2 cellular contexts compared by ENCODE assay signal in genomic region chr22:39518124-39518786, GRCh38.
TF ChIP-seq lines count a peak whose summit lies in the region.

No MANE protein-coding gene starts in this region.

TF ChIP-seq in A549, 52 proteins besides CTCF, POLR2A, EP300 and RAD21:
- no peak for TF ChIP-seq ATOH8 (CRISPR knock-in tag; IDR thresholded peaks at IDR 0.05; ENCODE audit: low read depth)
- TF ChIP-seq HOXB5 (CRISPR knock-in tag; IDR thresholded peaks at IDR 0.05): no peak
- no peak for TF ChIP-seq KDM5A (IDR thresholded peaks at IDR 0.05)
- no peak for TF ChIP-seq BCL3 (IDR thresholded peaks at IDR 0.05)
- TF ChIP-seq CEBPB (IDR thresholded peaks at IDR 0.05): no peak
- TF ChIP-seq SMC3 (IDR thresholded peaks at IDR 0.05): no peak
- TF ChIP-seq JUN (IDR thresholded peaks at IDR 0.05): no peak
- no peak for TF ChIP-seq TP53 (CRISPR knock-in tag; IDR thresholded peaks at IDR 0.05)
- no peak for TF ChIP-seq KDM1A (IDR thresholded peaks at IDR 0.05; ENCODE audit: low read depth)
- TF ChIP-seq HES2 (IDR thresholded peaks at IDR 0.05): no peak
- no peak for TF ChIP-seq FOSB (CRISPR knock-in tag; IDR thresholded peaks at IDR 0.05)
- TF ChIP-seq CBX8 (IDR thresholded peaks at IDR 0.05): no peak
- TF ChIP-seq FOXS1 (CRISPR knock-in tag; IDR thresholded peaks at IDR 0.05): no peak

TF ChIP-seq in HepG2, 621 proteins besides CTCF, POLR2A, EP300 and RAD21:
- no peak for TF ChIP-seq DZIP1 (CRISPR knock-in tag; IDR thresholded peaks at IDR 0.05)
- no peak for TF ChIP-seq ZFP1 (CRISPR knock-in tag; IDR thresholded peaks at IDR 0.05)
- TF ChIP-seq ZNF121 (CRISPR knock-in tag; IDR thresholded peaks at IDR 0.05): peak; percentile 80
- TF ChIP-seq AHDC1 (CRISPR knock-in tag; IDR thresholded peaks at IDR 0.05; ENCODE audit: borderline replicate concordance): no peak
- no peak for TF ChIP-seq YEATS4 (CRISPR knock-in tag; IDR thresholded peaks at IDR 0.05; ENCODE audit: borderline replicate concordance)
- TF ChIP-seq ZNF230 (CRISPR knock-in tag; IDR thresholded peaks at IDR 0.05): no peak
